Comparison of ENCODE assay signal across 16 cellular contexts in genomic region chr2:229174794-229175529, GRCh38.
DNase-seq lines count a peak whose midpoint lies in the region; ATAC-seq and TF ChIP-seq lines count a peak whose summit lies in the region.
"Had no signal": no experiment of that assay in that cellular context is flagged by ENCODE, and none has a peak within 500 bp of the region (broad histone marks: within the 10 kb centered on the region; RNA-seq: fewer than 3 reads in every experiment).

No MANE protein-coding gene starts in this region.

- WGBS in sigmoid colon, 2 donors = 58 to 91% methylated on average over 4 of the region's 4 CpGs

- H3K4me3 ChIP-seq in epithelial cell of esophagus (ENCODE audit: low read length) (no peak overlapping the region), sigmoid colon (no peak overlapping the region)
- H3K4me3 ChIP-seq: neural progenitor cell had no signal

- TF ChIP-seq EP300 in sigmoid colon (IDR thresholded peaks at IDR 0.05) = no peak

- no peak for TF ChIP-seq POLR2A in sigmoid colon (IDR thresholded peaks at IDR 0.05)

- TF ChIP-seq CTCF in epithelial cell of esophagus (IDR thresholded peaks at IDR 0.05; ENCODE audit: insufficient read depth, low read depth, low read length, missing control alignments) = no peak
- no peak for TF ChIP-seq CTCF in sigmoid colon (IDR thresholded peaks at IDR 0.05)

- intact Hi-C loops in sigmoid colon (cut with DNase I) = no loop called here

- H3K4me1 ChIP-seq in sigmoid colon = no peaks in the 10 kb centered on the region
- H3K4me1 ChIP-seq: neural progenitor cell had no signal

- no peaks in the 10 kb centered on the region for H3K36me3 ChIP-seq in sigmoid colon
- H3K36me3 ChIP-seq: neural progenitor cell had no signal

- no peak for ATAC-seq in HG03097 (IDR thresholded peaks at IDR 0.05; ENCODE audit: low FRiP score, unreplicated experiment)
- no peak for ATAC-seq in HG03457 (IDR thresholded peaks at IDR 0.05; ENCODE audit: unreplicated experiment)
- ATAC-seq in GM21526 (IDR thresholded peaks at IDR 0.05; ENCODE audit: low FRiP score, unreplicated experiment) = no peak
- ATAC-seq: activated CD4-positive, CD25-positive, alpha-beta regulatory T cell treated with anti-CD3 and anti-CD28 coated beads, Interleukin-2, amount 50 U/mL, for 24 hours; activated naive CD4-positive, alpha-beta T cell treated with anti-CD3 and anti-CD28 coated beads, Interleukin-2, amount 50 U/mL, for 72 hours; esophagus mucosa; Panc1; stimulated activated naive CD8-positive, alpha-beta T cell treated with anti-CD3 and anti-CD28 coated beads, Interleukin-15, amount 100 ng/mL, for 72 hours had no signal

- peak; percentile 9 for DNase-seq in GM03348 (ENCODE audit: low spot score)
- peak; percentile 14 for DNase-seq in NCI-H2196 (lab: John Stamatoyannopoulos, UW; ENCODE audit: unreplicated experiment)
- DNase-seq in epithelial cell of esophagus (ENCODE audit: low read depth) = peak; percentile 45
- peak; percentile 69 for DNase-seq in sigmoid colon
- DNase-seq: COR-L47; NCI-H1048; NCI-H446 treated with DMSO at 0.1 percent for 48 hours; stimulated activated naive CD8-positive, alpha-beta T cell treated with anti-CD3 and anti-CD28 coated beads, Interleukin-15, amount 100 ng/mL, for 72 hours had no signal

- no peaks in the 10 kb centered on the region for H3K9me3 ChIP-seq in sigmoid colon

- no peaks in the 10 kb centered on the region for H3K27me3 ChIP-seq in sigmoid colon
- H3K27me3 ChIP-seq: neural progenitor cell had no signal

- no peak overlapping the region for H3K27ac ChIP-seq in sigmoid colon
- H3K27ac ChIP-seq: neural progenitor cell had no signal

Comparison
In these comparisons a context has a peak if more than half of its experiments do, and no peak if none do; other contexts are left out.
1. DNase-seq: peak in every context shown above with its lines; median percentile 69 in sigmoid colon; 45 in epithelial cell of esophagus; 14 in NCI-H2196; 9 in GM03348.